In the genomic region with DNA sequence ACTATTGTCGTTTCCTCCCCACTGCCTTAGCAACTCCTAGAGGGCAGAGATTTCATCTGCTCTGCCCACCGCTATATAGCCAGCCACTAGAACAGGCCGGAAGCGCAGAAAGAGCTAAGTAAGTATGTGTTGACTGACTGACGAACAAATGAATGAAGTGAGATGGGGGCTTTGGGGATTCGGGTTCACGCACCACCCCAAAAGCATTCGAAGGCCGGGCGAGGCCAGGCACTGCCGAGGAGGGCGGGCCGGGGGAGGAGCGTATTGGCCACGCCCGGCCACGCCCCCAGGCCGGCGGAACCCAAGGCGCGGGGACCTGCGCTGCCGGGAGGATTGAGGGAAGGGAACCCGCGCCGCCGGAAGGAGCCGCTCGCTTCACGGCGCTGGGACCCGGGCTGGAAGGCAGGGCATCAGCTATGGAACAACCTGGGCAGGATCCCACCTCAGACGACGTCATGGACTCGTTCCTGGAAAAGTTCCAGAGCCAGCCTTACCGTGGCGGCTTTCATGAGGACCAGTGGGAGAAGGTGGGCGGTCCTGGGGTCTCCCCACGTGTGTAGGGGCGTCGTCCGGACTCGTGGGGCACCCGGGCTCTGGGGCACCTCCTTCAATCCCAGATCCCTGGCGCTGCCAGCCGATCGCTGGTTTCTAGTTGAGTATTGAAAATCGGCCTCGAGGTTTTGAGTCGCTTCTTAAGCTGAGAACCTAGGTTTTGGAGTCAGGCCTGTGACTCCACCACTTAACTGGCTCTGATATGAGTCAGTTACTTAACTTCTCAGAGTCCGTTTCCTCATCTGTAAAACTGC, we compare ENCODE assay signal across 8 cellular contexts. TPM values are rescaled to one million over a fixed set of nuclear protein-coding genes. Genes with fewer than 3 reads are reported as not detected.
DNase-seq lines count a peak whose midpoint lies in the region; TF ChIP-seq lines count a peak whose summit lies in the region.

A gene with protein sequence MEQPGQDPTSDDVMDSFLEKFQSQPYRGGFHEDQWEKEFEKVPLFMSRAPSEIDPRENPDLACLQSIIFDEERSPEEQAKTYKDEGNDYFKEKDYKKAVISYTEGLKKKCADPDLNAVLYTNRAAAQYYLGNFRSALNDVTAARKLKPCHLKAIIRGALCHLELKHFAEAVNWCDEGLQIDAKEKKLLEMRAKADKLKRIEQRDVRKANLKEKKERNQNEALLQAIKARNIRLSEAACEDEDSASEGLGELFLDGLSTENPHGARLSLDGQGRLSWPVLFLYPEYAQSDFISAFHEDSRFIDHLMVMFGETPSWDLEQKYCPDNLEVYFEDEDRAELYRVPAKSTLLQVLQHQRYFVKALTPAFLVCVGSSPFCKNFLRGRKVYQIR (plus strand): TSS at position 369 of the 806 bp plus-strand sequence. CDS start 48 bp downstream, at position 417.

- H3K9me3 ChIP-seq in NT2/D1 (ENCODE audit: insufficient read depth, low read length), result no peaks in the 10 kb centered on the region

- H3K27ac Mint-ChIP-seq in endothelial cell (ENCODE audit: unreplicated experiment) (peak within 1 kb of the TSS; percentile 17), mesothelial cell of epicardium (peak within 1 kb of the TSS; percentile 81)

- no peaks in the 10 kb centered on the region for H3K4me1 ChIP-seq in NT2/D1 (ENCODE audit: insufficient read depth, insufficient read length)

- H3K4me1 Mint-ChIP-seq in endothelial cell (ENCODE audit: unreplicated experiment), result peaks cover 8% of the 10 kb centered on the region
- H3K4me1 Mint-ChIP-seq in mesothelial cell of epicardium, result peaks cover 18% of the 10 kb centered on the region

- H3K36me3 Mint-ChIP-seq in endothelial cell (ENCODE audit: low read depth, unreplicated experiment), result no peaks in the 10 kb centered on the region
- H3K36me3 Mint-ChIP-seq in mesothelial cell of epicardium, result peaks cover 10% of the 10 kb centered on the region

- H3K27me3 ChIP-seq in NT2/D1 (ENCODE audit: insufficient read depth, insufficient read length), result peaks cover 7% of the 10 kb centered on the region

- H3K36me3 ChIP-seq in NT2/D1 (ENCODE audit: insufficient read depth, insufficient read length, low read length), result peaks cover 41% of the 10 kb centered on the region

- peaks cover 3% of the 10 kb centered on the region for H3K27me3 Mint-ChIP-seq in endothelial cell (ENCODE audit: unreplicated experiment)
- H3K27me3 Mint-ChIP-seq in mesothelial cell of epicardium (ENCODE audit: low read depth), result peaks cover 17% of the 10 kb centered on the region

- TF ChIP-seq CTCF in GM20000 (IDR thresholded peaks at IDR 0.05; ENCODE audit: extremely low read depth, missing control alignments) (no peak), endothelial cell (IDR thresholded peaks at IDR 0.05; ENCODE audit: unreplicated experiment) (no peak), mesothelial cell of epicardium (IDR thresholded peaks at IDR 0.05; ENCODE audit: unreplicated experiment) (no peak)

- H3K9me3 Mint-ChIP-seq in endothelial cell (ENCODE audit: unreplicated experiment) (no peaks in the 10 kb centered on the region), mesothelial cell of epicardium (no peaks in the 10 kb centered on the region)

- DNase-seq in COLO829 (ENCODE audit: low spot score), result peak; percentile 73
- DNase-seq in GM20000 (ENCODE audit: low spot score), result peak; percentile 92
- peak; percentile 89 for DNase-seq in HT-29 (ENCODE audit: low spot score)
- peak; percentile 87 for DNase-seq in NT2/D1 (ENCODE audit: low read depth, low spot score)
- peak; percentile 38 for DNase-seq in activated CD8-positive, alpha-beta memory T cell treated with anti-CD3 and anti-CD28 coated beads, Interleukin-2, amount 50 U/mL, for 24 hours (ENCODE audit: extremely low read depth)
- DNase-seq in endothelial cell (ENCODE audit: low spot score), result peak; percentile 75
- DNase-seq in mesothelial cell of epicardium (ENCODE audit: low spot score in 2 of 2, unreplicated experiment in 2 of 2), result peak; percentile 72 to 83
- DNase-seq in stimulated activated CD8-positive, alpha-beta memory T cell treated with anti-CD3 and anti-CD28 coated beads, Interleukin-15, amount 100 ng/mL, for 4 hours (ENCODE audit: low read depth in 2 of 2), result peak; percentile 61 to 66

- H3K4me3 Mint-ChIP-seq in endothelial cell (ENCODE audit: unreplicated experiment) (peak within 1 kb of the TSS; percentile 90), mesothelial cell of epicardium (peak within 1 kb of the TSS; percentile 85)

- H3K4me3 ChIP-seq in NT2/D1 (ENCODE audit: insufficient read length, low read depth), result peak within 1 kb of the TSS; percentile 93

- peak within 1 kb of the TSS; percentile 98 for H3K9ac ChIP-seq in NT2/D1 (ENCODE audit: insufficient read length, low read depth)

RNA-seq across cellular contexts. Expression of the gene that starts here (rescaled TPM):
- 11.6 and 12.6 TPM in 2 replicates for total RNA-seq in HT-29 (2014; rRNA removed; shearing (Covaris generic))
- 16.4 TPM for total RNA-seq in endothelial cell (ENCODE audit: unreplicated experiment)
- total RNA-seq in mesothelial cell of epicardium, result 20.2 to 23.0 TPM (median 20.5 TPM) in 3 replicates

Comparison
In these comparisons a context has a peak if more than half of its experiments do, and no peak if none do; other contexts are left out.
1. Peak in every context shown above with its lines: DNase-seq and H3K4me3 ChIP-seq.
2. DNase-seq: peak in every context shown above with its lines; median percentile 92 in GM20000; 89 in HT-29; 87 in NT2/D1; 78 in mesothelial cell of epicardium; 75 in endothelial cell; 73 in COLO829; 64 in stimulated activated CD8-positive, alpha-beta memory T cell treated with anti-CD3 and anti-CD28 coated beads, Interleukin-15, amount 100 ng/mL, for 4 hours; 38 in activated CD8-positive, alpha-beta memory T cell treated with anti-CD3 and anti-CD28 coated beads, Interleukin-2, amount 50 U/mL, for 24 hours.